ENCODE assay signal across 22 cellular contexts in genomic region chr9:104144336-104144735, GRCh38. TPM values are rescaled to one million over a fixed set of nuclear protein-coding genes. Genes with fewer than 3 reads are reported as not detected.
DNase-seq lines count a peak whose midpoint lies in the region; ATAC-seq and TF ChIP-seq lines count a peak whose summit lies in the region.
"Had no signal": no experiment of that assay in that cellular context is flagged by ENCODE, and none has a peak within 500 bp of the region (broad histone marks: within the 10 kb centered on the region; RNA-seq: fewer than 3 reads in every experiment).

No MANE protein-coding gene starts in this region.

- no peaks in the 10 kb centered on the region for H3K4me1 ChIP-seq in aorta (ENCODE audit: control insufficient read depth in 1 of 2, insufficient read depth in 2 of 2, low read length in 2 of 2)
- H3K4me1 ChIP-seq: A549, BE2C, Caco-2 had no signal

- TF ChIP-seq CTCF in epithelial cell of esophagus (IDR thresholded peaks at IDR 0.05; ENCODE audit: insufficient read depth, low read depth, low read length, missing control alignments) (no peak), WERI-Rb-1 (IDR thresholded peaks at IDR 0.05; ENCODE audit: low read depth, low read length) (no peak)

- no peak for DNase-seq in stimulated activated naive CD8-positive, alpha-beta T cell treated with anti-CD3 and anti-CD28 coated beads, Interleukin-15, amount 100 ng/mL, for 72 hours
- DNase-seq in stimulated activated naive CD8-positive, alpha-beta T cell treated with anti-CD3 and anti-CD28 coated beads, Interleukin-15, Interleukin-2, amounts not matched to agents 100 U/mL and 50 U/mL, for 24 hours: no peak
- DNase-seq in SW480 (ENCODE audit: low spot score) (peak; percentile 26), epithelial cell of esophagus (ENCODE audit: low read depth) (peak; percentile 1), aorta (no peak), OCI-M1 (lab: John Stamatoyannopoulos, UW) (no peak), WERI-Rb-1 (no peak)
- DNase-seq: BE2C; Caco-2; CD4-positive, CD25-positive, alpha-beta regulatory T cell; DMS 273 treated with DMSO at 0.1 percent for 48 hours; GOT3; NCI-H1092 treated with DMSO at 0.1 percent for 48 hours; NCI-H1436 treated with DMSO at 0.1 percent for 48 hours; NCI-H1930; NCI-H2171; NCI-H345; NCI-H524; NCI-H774; Right ventricle myocardium superior had no signal

- H3K27me3 ChIP-seq in aorta (ENCODE audit: control insufficient read depth in 1 of 2, insufficient read depth in 2 of 2, low read length in 1 of 2) (no peaks in the 10 kb centered on the region), WERI-Rb-1 (ENCODE audit: insufficient read depth, low read depth, severe bottlenecking) (no peaks in the 10 kb centered on the region)
- H3K27me3 ChIP-seq: BE2C had no signal

- H3K4me1 Mint-ChIP-seq in stimulated activated naive CD8-positive, alpha-beta T cell treated with anti-CD3 and anti-CD28 coated beads, Interleukin-15, amount 100 ng/mL, for 72 hours: no peaks in the 10 kb centered on the region

- H3K9me3 ChIP-seq in aorta (ENCODE audit: control insufficient read depth, low read length): no peaks in the 10 kb centered on the region
- H3K9me3 ChIP-seq in WERI-Rb-1 (ENCODE audit: severe bottlenecking): no peaks in the 10 kb centered on the region
- H3K9me3 ChIP-seq: A549, BE2C, Caco-2 had no signal

- no peak overlapping the region for H3K27ac Mint-ChIP-seq in stimulated activated naive CD8-positive, alpha-beta T cell treated with anti-CD3 and anti-CD28 coated beads, Interleukin-15, amount 100 ng/mL, for 72 hours

- intact Hi-C loops in aorta (cut with DNase I): no loop called here

- H3K9me3 Mint-ChIP-seq in stimulated activated naive CD8-positive, alpha-beta T cell treated with anti-CD3 and anti-CD28 coated beads, Interleukin-15, amount 100 ng/mL, for 72 hours: no peaks in the 10 kb centered on the region
- H3K9me3 Mint-ChIP-seq: CD4-positive, CD25-positive, alpha-beta regulatory T cell had no signal

- no peak overlapping the region for H3K27ac ChIP-seq in aorta (ENCODE audit: low read depth in 1 of 2, low read length in 2 of 2)
- H3K27ac ChIP-seq in WERI-Rb-1: no peak overlapping the region
- H3K27ac ChIP-seq: A549 had no signal

- no peak overlapping the region for H3K4me3 Mint-ChIP-seq in stimulated activated naive CD8-positive, alpha-beta T cell treated with anti-CD3 and anti-CD28 coated beads, Interleukin-15, amount 100 ng/mL, for 72 hours
- H3K4me3 Mint-ChIP-seq: CD4-positive, CD25-positive, alpha-beta regulatory T cell had no signal

- peak; percentile 28 for ATAC-seq in stimulated activated naive CD8-positive, alpha-beta T cell treated with anti-CD3 and anti-CD28 coated beads, Interleukin-15, amount 100 ng/mL, for 72 hours
- ATAC-seq in stimulated activated naive CD8-positive, alpha-beta T cell treated with anti-CD3 and anti-CD28 coated beads, Interleukin-15, Interleukin-2, amounts not matched to agents 100 U/mL and 50 U/mL, for 24 hours: no peak
- ATAC-seq in aorta (ENCODE audit: low FRiP score) (peak; percentile 23), HG02970 (IDR thresholded peaks at IDR 0.05; ENCODE audit: low FRiP score, unreplicated experiment) (no peak)
- ATAC-seq: A549 had no signal

- H3K36me3 ChIP-seq in aorta (ENCODE audit: control insufficient read depth in 1 of 2, insufficient read depth in 2 of 2, low read length in 1 of 2): peaks cover 0 to 2% of the 10 kb centered on the region in 2 donors
- peaks cover 32% of the 10 kb centered on the region for H3K36me3 ChIP-seq in WERI-Rb-1

- no peaks in the 10 kb centered on the region for H3K27me3 Mint-ChIP-seq in stimulated activated naive CD8-positive, alpha-beta T cell treated with anti-CD3 and anti-CD28 coated beads, Interleukin-15, amount 100 ng/mL, for 72 hours
- H3K27me3 Mint-ChIP-seq: CD4-positive, CD25-positive, alpha-beta regulatory T cell had no signal

- H3K4me3 ChIP-seq in epithelial cell of esophagus (ENCODE audit: low read length) (no peak overlapping the region), aorta (ENCODE audit: low read length in 2 of 2) (no peak overlapping the region), WERI-Rb-1 (ENCODE audit: low read depth, low read length) (no peak overlapping the region)
- H3K4me3 ChIP-seq: A549 had no signal

- WGBS in aorta, 2 donors: 96 to 98% methylated on average over 1 of the region's 1 CpG

RNA-seq across cellular contexts. Expression of gene SMC2, which starts 50.2 kb away (rescaled TPM):
- total RNA-seq in aorta: 1 to 10 TPM; 6.3 to 8.8 TPM
- polyA plus RNA-seq in aorta: 1 to 10 TPM; 2.6 TPM

Comparison
In these comparisons a context has a peak if more than half of its experiments do, and no peak if none do; other contexts are left out.
1. ATAC-seq: peak in stimulated activated naive CD8-positive, alpha-beta T cell treated with anti-CD3 and anti-CD28 coated beads, Interleukin-15, amount 100 ng/mL, for 72 hours (single experiment) and aorta (single experiment); none in stimulated activated naive CD8-positive, alpha-beta T cell treated with anti-CD3 and anti-CD28 coated beads, Interleukin-15, Interleukin-2, amounts not matched to agents 100 U/mL and 50 U/mL, for 24 hours (single experiment) and HG02970 (single experiment).
2. DNase-seq: peak in SW480 (single experiment) and epithelial cell of esophagus (single experiment); none in stimulated activated naive CD8-positive, alpha-beta T cell treated with anti-CD3 and anti-CD28 coated beads, Interleukin-15, amount 100 ng/mL, for 72 hours (0 of 2), stimulated activated naive CD8-positive, alpha-beta T cell treated with anti-CD3 and anti-CD28 coated beads, Interleukin-15, Interleukin-2, amounts not matched to agents 100 U/mL and 50 U/mL, for 24 hours (single experiment), aorta (0 of 2), OCI-M1 (single experiment) and WERI-Rb-1 (single experiment).